In genomic region chr17:77147357-77147801, GRCh38 we compare ENCODE assay signal across 9 cellular contexts.
DNase-seq lines count a peak whose midpoint lies in the region; ATAC-seq and TF ChIP-seq lines count a peak whose summit lies in the region.
"Had no signal": no experiment of that assay in that cellular context is flagged by ENCODE, and none has a peak within 500 bp of the region (broad histone marks: within the 10 kb centered on the region; RNA-seq: fewer than 3 reads in every experiment).

No MANE protein-coding gene starts in this region.

- H2AFZ ChIP-seq in MM.1S (ENCODE audit: low read length), result no peak overlapping the region

- DNase-seq in GM06990 (ENCODE audit: extremely low read depth, insufficient read length) (peak; percentile 48), GM20000 (ENCODE audit: low spot score) (peak; percentile 45), MM.1S (peak; percentile 94), memory B cell (ENCODE audit: low spot score in 2 of 2) (no peak), NCI-H82 treated with DMSO at 0.1 percent for 48 hours (lab: John Stamatoyannopoulos, UW; ENCODE audit: unreplicated experiment) (no peak)
- DNase-seq: DMS153 had no signal

- no peaks in the 10 kb centered on the region for H3K9me3 Mint-ChIP-seq in memory B cell

- peak overlapping the region; percentile 92 for H3K4me2 ChIP-seq in MM.1S (ENCODE audit: low read depth, low read length)

- H3K36me3 Mint-ChIP-seq in memory B cell, result peaks cover 38% of the 10 kb centered on the region

- no peaks in the 10 kb centered on the region for H3K9me2 ChIP-seq in MM.1S (replicated peaks; ENCODE audit: insufficient read depth, low read length)

- peaks cover 50% of the 10 kb centered on the region for H3K4me1 Mint-ChIP-seq in memory B cell

- H3K79me2 ChIP-seq in MM.1S (ENCODE audit: low read length), result peaks cover 82% of the 10 kb centered on the region

- no peaks in the 10 kb centered on the region for H3K27me3 ChIP-seq in GM06990 (replicated peaks; ENCODE audit: control insufficient read depth, insufficient read depth, low read length)
- H3K27me3 ChIP-seq in MM.1S (replicated peaks; ENCODE audit: insufficient read depth, low read length), result no peaks in the 10 kb centered on the region

- no peak for TF ChIP-seq CTCF in GM06990 (IDR thresholded peaks at IDR 0.05; ENCODE audit: insufficient read depth, low read length, poor library complexity, severe bottlenecking)
- no peak for TF ChIP-seq CTCF in GM20000 (IDR thresholded peaks at IDR 0.05; ENCODE audit: extremely low read depth, missing control alignments)
- no peak for TF ChIP-seq CTCF in MM.1S (IDR thresholded peaks at IDR 0.05; ENCODE audit: low read length)

- peaks cover 50% of the 10 kb centered on the region for H3K4me1 ChIP-seq in MM.1S (ENCODE audit: low read length)

- peak overlapping the region; percentile 86 for H3K4me3 Mint-ChIP-seq in memory B cell

- ATAC-seq in memory B cell (ENCODE audit: low read depth) (peak; percentile 45), SK-N-SH treated with all-trans-retinoic acid at 6 μM for 48 hours (no peak), GM21367 (IDR thresholded peaks at IDR 0.05; ENCODE audit: unreplicated experiment) (no peak), HG02759 (IDR thresholded peaks at IDR 0.05; ENCODE audit: unreplicated experiment) (no peak)

- H3K27me3 Mint-ChIP-seq in memory B cell, result no peaks in the 10 kb centered on the region

- H3K27ac Mint-ChIP-seq in memory B cell, result peak overlapping the region; percentile 82

- H3K36me3 ChIP-seq in GM06990 (ENCODE audit: control insufficient read depth, insufficient read depth, low read length) (peaks cover 17% of the 10 kb centered on the region), MM.1S (replicated peaks; ENCODE audit: insufficient read depth, low read length) (peaks cover 9% of the 10 kb centered on the region; the same call in 1 of the 2 replicates)

- H3K9me3 ChIP-seq in MM.1S (replicated peaks; ENCODE audit: insufficient read depth, low read length), result no peaks in the 10 kb centered on the region

- H3K4me3 ChIP-seq in GM06990 (replicated peaks; ENCODE audit: low read depth, low read length) (no peak overlapping the region), MM.1S (ENCODE audit: low read length) (peak overlapping the region; percentile 98)

- H3F3A ChIP-seq in MM.1S (ENCODE audit: insufficient read depth, low read length), result peaks cover 74% of the 10 kb centered on the region

- H4K20me1 ChIP-seq in MM.1S (ENCODE audit: insufficient read depth, low read length), result peaks cover 18% of the 10 kb centered on the region

- peak overlapping the region; percentile 99 for H3K27ac ChIP-seq in MM.1S (ENCODE audit: low read length)

- peak overlapping the region; percentile 100 for H3K9ac ChIP-seq in MM.1S (ENCODE audit: low read length)

TF ChIP-seq in SK-N-SH treated with all-trans-retinoic acid at 6 μM for 48 hours, 23 proteins besides CTCF, POLR2A, EP300 and RAD21:
- no peak for TF ChIP-seq ZC3H10 (CRISPR knock-in tag; IDR thresholded peaks at IDR 0.05)
- TF ChIP-seq CSDC2 (CRISPR knock-in tag; IDR thresholded peaks at IDR 0.05), result no peak

Comparison
In these comparisons a context has a peak if more than half of its experiments do, and no peak if none do; other contexts are left out.
1. DNase-seq: peak in GM06990 (single experiment), GM20000 (single experiment) and MM.1S (single experiment); none in memory B cell (0 of 2) and NCI-H82 treated with DMSO at 0.1 percent for 48 hours (single experiment).